In genomic region chr2:187461294-187462261, GRCh38 we compare ENCODE assay signal across 14 cellular contexts. TPM values are rescaled to one million over a fixed set of nuclear protein-coding genes. Genes with fewer than 3 reads are reported as not detected.
DNase-seq lines count a peak whose midpoint lies in the region; ATAC-seq lines count a peak whose summit lies in the region.
"Had no signal": no experiment of that assay in that cellular context is flagged by ENCODE, and none has a peak within 500 bp of the region (broad histone marks: within the 10 kb centered on the region; RNA-seq: fewer than 3 reads in every experiment).

No MANE protein-coding gene starts in this region.

- ATAC-seq in HG03025 (IDR thresholded peaks at IDR 0.05; ENCODE audit: low FRiP score, unreplicated experiment) = no peak
- ATAC-seq: naive thymus-derived CD8-positive, alpha-beta T cell had no signal

- in situ Hi-C loops in G401 (cut with HindIII; ENCODE audit: low sequenced_read_pairs) = loop anchor here (25.0 kb wide), 1 partner anchor 549 kb away; no protein-coding TSS in a partner anchor

- DNase-seq in NCI-H1694 (lab: John Stamatoyannopoulos, UW) (peak; percentile 96), ecto neural progenitor cell (ENCODE audit: low spot score) (peak; percentile 63), EL (no peak), G401 (ENCODE audit: low spot score) (no peak), NCI-H1092 (lab: John Stamatoyannopoulos, UW) (no peak)
- DNase-seq: activated CD4-positive, alpha-beta T cell treated with anti-CD3 and anti-CD28 coated beads, Interleukin-2, amount 50 U/mL, for 4 hours; activated naive CD4-positive, alpha-beta T cell treated with Interleukin-2 at 50 U/mL for 16 hours; dermis blood vessel endothelial cell; naive thymus-derived CD8-positive, alpha-beta T cell; NCI-H1436 treated with DMSO at 0.1 percent for 48 hours had no signal

- H3K27ac ChIP-seq in skin epidermis = peak overlapping the region in 1 of 21 experiments; percentile 14
- H3K27ac ChIP-seq: C4-2B had no signal

- peak overlapping the region; percentile 22 for H3K4me3 ChIP-seq in iPS-11a (ENCODE audit: low read depth, low read length)
- peak overlapping the region in 4 of 7 experiments; percentile 6 to 32 (median 12) for H3K4me3 ChIP-seq in skin epidermis

RNA-seq across cellular contexts. Expression of gene CALCRL, which starts 13.5 kb away (rescaled TPM):
- total RNA-seq in G401 (2014; rRNA removed; shearing (Covaris generic)) = 0.98 and 1.6 TPM in 2 replicates

Comparison
In these comparisons a context has a peak if more than half of its experiments do, and no peak if none do; other contexts are left out.
1. DNase-seq: peak in NCI-H1694 (single experiment) and ecto neural progenitor cell (single experiment); none in EL (single experiment), G401 (single experiment) and NCI-H1092 (single experiment).